ENCODE assay signal across 32 cellular contexts in the genomic region with DNA sequence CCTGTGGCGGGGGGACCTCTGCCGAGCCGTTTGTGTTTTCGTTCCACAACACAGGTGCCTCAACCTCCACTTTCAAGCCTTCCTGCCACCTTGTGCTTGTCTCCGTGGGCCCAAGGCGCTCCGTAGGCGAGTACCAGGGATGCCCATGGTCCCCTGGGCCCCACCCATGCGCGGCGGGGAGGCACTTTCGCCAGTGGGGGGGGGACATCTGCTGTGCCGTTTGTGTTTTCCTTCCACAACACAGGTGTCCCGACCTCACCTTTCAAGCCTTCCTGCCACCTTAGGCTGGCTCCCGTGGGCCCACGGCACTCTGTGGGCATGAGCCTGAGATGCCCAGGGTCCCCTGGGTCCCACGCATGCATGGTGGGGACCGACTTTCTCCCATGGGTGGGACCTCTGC.
DNase-seq lines count a peak whose midpoint lies in the region; ATAC-seq, FAIRE-seq and TF ChIP-seq lines count a peak whose summit lies in the region.
"Had no signal": no experiment of that assay in that cellular context is flagged by ENCODE, and none has a peak within 500 bp of the region (broad histone marks: within the 10 kb centered on the region; RNA-seq: fewer than 3 reads in every experiment).

No MANE protein-coding gene starts in this region.

- TF ChIP-seq CTCF in A549 (IDR thresholded peaks at IDR 0.05) (no peak), PC-3 (conservative IDR thresholded peaks at IDR 0.05; ENCODE audit: low read depth, low read length) (no peak), K562 (IDR thresholded peaks at IDR 0.05 in 2 of 3, conservative IDR thresholded peaks at IDR 0.05 in 1 of 3; ENCODE audit: insufficient read depth in 2 of 3, low read depth in 1 of 3, low read length in 3 of 3) (no peak), dorsolateral prefrontal cortex (IDR thresholded peaks at IDR 0.05 in 54 of 56, conservative IDR thresholded peaks at IDR 0.05 in 2 of 56; ENCODE audit: low read depth in 1 of 56, partially characterized antibody in 56 of 56) (no peak)

- H4K20me1 ChIP-seq in PC-3 (ENCODE audit: low read length), result no peaks in the 10 kb centered on the region
- H4K20me1 ChIP-seq in K562 (replicated peaks; ENCODE audit: control insufficient read depth, insufficient read depth, low read length), result no peaks in the 10 kb centered on the region
- H4K20me1 ChIP-seq: BLaER1; BLaER1 treated with 17β-estradiol and CSF1 and Interleukin-3, amounts not matched to agents 10 nM and 100 nM had no signal

- ATAC-seq in A549 (no peak), PC-3 (no peak), K562 (no peak)
- ATAC-seq: CD8-positive, alpha-beta T cell had no signal

- no peaks in the 10 kb centered on the region for H3F3A ChIP-seq in PC-3 (ENCODE audit: low read length, unreplicated experiment)

- BruUV-seq in PC-3 (replicated peaks; lab: Mats Ljungman, UMichigan), result no TSS peak
- no TSS peak for BruUV-seq in K562 (replicated peaks; lab: Mats Ljungman, UMichigan)

- POLR2A ChIA-PET in A549 (lab: Yijun Ruan, JAX) (no interaction called here), PC-3 (lab: Charles Lee; ENCODE audit: unreplicated experiment) (no interaction called here), K562 (lab: Yijun Ruan, JAX) (no interaction called here)

- H3K27me3 ChIP-seq in PC-3 (ENCODE audit: low read length), result peaks cover 61% of the 10 kb centered on the region
- peaks cover 0 to 44% of the 10 kb centered on the region in 2 experiments; a peak in 3 of 5 replicates for H3K27me3 ChIP-seq in K562 (ENCODE audit: control insufficient read depth in 2 of 2, insufficient read depth in 2 of 2, low read length in 2 of 2)
- peaks cover 0 to 97% (median 35%) of the 10 kb centered on the region in 45 donors for H3K27me3 ChIP-seq in dorsolateral prefrontal cortex
- H3K27me3 ChIP-seq: BLaER1; BLaER1 treated with 17β-estradiol and CSF1 and Interleukin-3, amounts not matched to agents 10 nM and 100 nM had no signal

- H3K4me3 ChIP-seq in A549, result no peak overlapping the region; the same call in 2 of the 3 replicates
- no peak overlapping the region for H3K4me3 ChIP-seq in PC-3 (ENCODE audit: low read length)
- H3K4me3 ChIP-seq in K562, result no peak overlapping the region
- H3K4me3 ChIP-seq in dorsolateral prefrontal cortex, result no peak overlapping the region
- H3K4me3 ChIP-seq: BLaER1; BLaER1 treated with 17β-estradiol and CSF1 and Interleukin-3, amounts not matched to agents 10 nM and 100 nM had no signal

- in situ Hi-C loops in K562 (cut with MboI), result no loop called here

- H3K9me1 ChIP-seq in K562 (ENCODE audit: control insufficient read depth, insufficient read depth, low read length), result no peaks in the 10 kb centered on the region

- CTCF ChIA-PET in A549 (lab: Yijun Ruan, JAX), result no interaction called here
- CTCF ChIA-PET in PC-3 (lab: Charles Lee), result no interaction called here
- CTCF ChIA-PET in K562 (lab: Yijun Ruan, JAX; ENCODE audit: low intra/inter-chr PET ratio), result no interaction called here

- DNase-seq in A549 (ENCODE audit: low read depth in 1 of 2, low spot score in 1 of 2) (no peak), PC-3 (no peak), K562 (ENCODE audit: extremely low read depth in 1 of 4, low spot score in 3 of 4) (no peak), NCI-H1694 treated with DMSO at 0.1 percent for 48 hours (lab: John Stamatoyannopoulos, UW) (no peak), dorsolateral prefrontal cortex (no peak), SK-N-DZ (ENCODE audit: low spot score) (no peak)
- DNase-seq: 8988T; ACHN; AML-193; BE2C; C1 segment of cervical spinal cord; Caco-2; Calu3; CD4-positive, alpha-beta memory T cell; CD4-positive, alpha-beta T cell; CD4-positive, CD25-positive, alpha-beta regulatory T cell; CD8-positive, alpha-beta memory T cell; CD8-positive, alpha-beta T cell; COR-L47; DMS 273 treated with DMSO at 0.1 percent for 48 hours; DMS153; DMS53; DMS79; DMS79 treated with DMSO at 0.1 percent for 48 hours; DND-41; EL had no signal

- TF ChIP-seq RAD21 in A549 (conservative IDR thresholded peaks at IDR 0.05 in 1 of 2, IDR thresholded peaks at IDR 0.05 in 1 of 2), result no peak
- TF ChIP-seq RAD21 in K562 (CRISPR knock-in tag; conservative IDR thresholded peaks at IDR 0.05 in 1 of 2, IDR thresholded peaks at IDR 0.05 in 1 of 2), result no peak

- intact Hi-C loops in PC-3 (cut with micrococcal nuclease) (loop anchor here (10.0 kb wide), 1 partner anchor 267 kb away; no protein-coding TSS in a partner anchor), K562 (cut with micrococcal nuclease) (loop anchor here (10.0 kb wide), 1 partner anchor 63 kb away; no protein-coding TSS in a partner anchor), dorsolateral prefrontal cortex (cut with DNase I) (no loop called here)

- H3K9ac ChIP-seq in PC-3 (ENCODE audit: low read length), result no peak overlapping the region
- H3K9ac ChIP-seq in K562 (ENCODE audit: insufficient read depth in 1 of 2, low read depth in 2 of 2, low read length in 2 of 2), result peak overlapping the region in 1 of 2 experiments; percentile 17; a peak in 2 of 4 replicates
- H3K9ac ChIP-seq: BLaER1; BLaER1 treated with 17β-estradiol and CSF1 and Interleukin-3, amounts not matched to agents 10 nM and 100 nM had no signal

- TF ChIP-seq EP300 in A549 (IDR thresholded peaks at IDR 0.05), result no peak
- no peak for TF ChIP-seq EP300 in K562 (IDR thresholded peaks at IDR 0.05; ENCODE audit: low read length)

- H3K4me1 ChIP-seq in A549, result peaks cover 3% of the 10 kb centered on the region; the same call in 1 of the 3 replicates
- H3K4me1 ChIP-seq in PC-3 (ENCODE audit: insufficient read depth, low read length), result 0 out of 2 replicates have a peak, but pooled peaks cover 8% of the 10 kb centered on the region
- H3K4me1 ChIP-seq in K562 (replicated peaks in 1 of 2; ENCODE audit: control insufficient read depth in 2 of 2, insufficient read depth in 2 of 2, low read length in 2 of 2), result peaks cover 8 to 79% of the 10 kb centered on the region in 2 experiments; a peak in 4 of 5 replicates
- H3K4me1 ChIP-seq: BE2C; BLaER1; BLaER1 treated with 17β-estradiol and CSF1 and Interleukin-3, amounts not matched to agents 10 nM and 100 nM had no signal

- H3K9me3 ChIP-seq in A549 (no peaks in the 10 kb centered on the region), PC-3 (ENCODE audit: low read length) (no peaks in the 10 kb centered on the region), K562 (replicated peaks; ENCODE audit: control insufficient read depth, insufficient read depth, low read depth, low read length) (no peaks in the 10 kb centered on the region)
- H3K9me3 ChIP-seq: BE2C had no signal

- peak overlapping the region; percentile 61; the same call in 1 of the 2 replicates for H2AFZ ChIP-seq in PC-3 (ENCODE audit: low read length)
- H2AFZ ChIP-seq in K562 (ENCODE audit: low read depth, low read length), result peak overlapping the region; percentile 68

- no peaks in the 10 kb centered on the region for H3K9me2 ChIP-seq in PC-3 (replicated peaks; ENCODE audit: low read length)

- FAIRE-seq in A549 (lab: Jason Lieb, UNC), result no peak
- FAIRE-seq in K562 (lab: Jason Lieb, UNC), result no peak
- FAIRE-seq: A204.1, D721Med had no signal

- H3K79me2 ChIP-seq in PC-3 (ENCODE audit: low read length) (no peaks in the 10 kb centered on the region), K562 (ENCODE audit: control insufficient read depth, insufficient read depth, low read length) (no peaks in the 10 kb centered on the region)

- TF ChIP-seq POLR2A in A549 (IDR thresholded peaks at IDR 0.05; ENCODE audit: low read length) (no peak), K562 (conservative IDR thresholded peaks at IDR 0.05) (no peak)

- peak overlapping the region in 1 of 2 experiments; percentile 49; a peak in 1 of 6 replicates for H3K27ac ChIP-seq in A549
- no peak overlapping the region for H3K27ac ChIP-seq in PC-3 (ENCODE audit: low read length)
- H3K27ac ChIP-seq in K562 (ENCODE audit: extremely low read depth, low read depth, low read length), result no peak overlapping the region
- H3K27ac ChIP-seq in dorsolateral prefrontal cortex, result no peak overlapping the region
- H3K27ac ChIP-seq: 22Rv1; BLaER1; BLaER1 treated with 17β-estradiol and CSF1 and Interleukin-3, amounts not matched to agents 10 nM and 100 nM; C4-2B had no signal

- H3K36me3 ChIP-seq in PC-3 (ENCODE audit: low read depth, low read length) (no peaks in the 10 kb centered on the region), K562 (ENCODE audit: control insufficient read depth, insufficient read depth, low read length) (no peaks in the 10 kb centered on the region)
- H3K36me3 ChIP-seq: BE2C; BLaER1; BLaER1 treated with 17β-estradiol and CSF1 and Interleukin-3, amounts not matched to agents 10 nM and 100 nM had no signal

- 38% methylated on average over 16 of the region's 18 CpGs for WGBS in A549 (ENCODE audit: missing lambda C conversion rate)
- 10% methylated on average over 14 of the region's 18 CpGs for WGBS in K562 (ENCODE audit: insufficient coverage, low coverage, missing lambda C conversion rate)

- H3K4me2 ChIP-seq in A549 (peak overlapping the region; percentile 38), PC-3 (ENCODE audit: low read length) (peak overlapping the region; percentile 56), K562 (ENCODE audit: insufficient read depth, low read length) (peak overlapping the region; percentile 46)
- H3K4me2 ChIP-seq: BLaER1; BLaER1 treated with 17β-estradiol and CSF1 and Interleukin-3, amounts not matched to agents 10 nM and 100 nM had no signal

TF ChIP-seq in A549, 52 proteins besides CTCF, POLR2A, EP300 and RAD21 (continues in another document):
- TF ChIP-seq KDM5A (IDR thresholded peaks at IDR 0.05) (no peak), HOXA7 (CRISPR knock-in tag; IDR thresholded peaks at IDR 0.05) (no peak), ZC3H11A (IDR thresholded peaks at IDR 0.05) (no peak), FOXS1 (CRISPR knock-in tag; IDR thresholded peaks at IDR 0.05) (no peak)
- TF ChIP-seq, protein P1, sequence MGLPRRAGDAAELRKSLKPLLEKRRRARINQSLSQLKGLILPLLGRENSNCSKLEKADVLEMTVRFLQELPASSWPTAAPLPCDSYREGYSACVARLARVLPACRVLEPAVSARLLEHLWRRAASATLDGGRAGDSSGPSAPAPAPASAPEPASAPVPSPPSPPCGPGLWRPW (IDR thresholded peaks at IDR 0.05), result no peak

TF ChIP-seq in K562, 482 proteins besides CTCF, POLR2A, EP300 and RAD21 (continues in another document):
- TF ChIP-seq ZBTB17 (CRISPR knock-in tag; IDR thresholded peaks at IDR 0.05), result no peak
- TF ChIP-seq, protein P2, sequence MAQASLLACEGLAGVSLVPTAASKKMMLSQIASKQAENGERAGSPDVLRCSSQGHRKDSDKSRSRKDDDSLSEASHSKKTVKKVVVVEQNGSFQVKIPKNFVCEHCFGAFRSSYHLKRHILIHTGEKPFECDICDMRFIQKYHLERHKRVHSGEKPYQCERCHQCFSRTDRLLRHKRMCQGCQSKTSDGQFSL (CRISPR knock-in tag; IDR thresholded peaks at IDR 0.05), result peak; percentile 83; the same call in 1 of the 2 replicates
- TF ChIP-seq, protein P2 (tag; IDR thresholded peaks at IDR 0.05), result no peak
- TF ChIP-seq NRF1 (conservative IDR thresholded peaks at IDR 0.05 in 1 of 2, IDR thresholded peaks at IDR 0.05 in 1 of 2), result peak in 1 of 2 experiments; percentile 1; a peak in 2 of 4 replicates

Comparison
In these comparisons a context has a peak if more than half of its experiments do, and no peak if none do; other contexts are left out.
1. intact Hi-C loops: an anchor here in PC-3 (10.0 kb wide) and K562 (10.0 kb wide); none called in dorsolateral prefrontal cortex.